29 cellular contexts compared by ENCODE assay signal in the genomic region with DNA sequence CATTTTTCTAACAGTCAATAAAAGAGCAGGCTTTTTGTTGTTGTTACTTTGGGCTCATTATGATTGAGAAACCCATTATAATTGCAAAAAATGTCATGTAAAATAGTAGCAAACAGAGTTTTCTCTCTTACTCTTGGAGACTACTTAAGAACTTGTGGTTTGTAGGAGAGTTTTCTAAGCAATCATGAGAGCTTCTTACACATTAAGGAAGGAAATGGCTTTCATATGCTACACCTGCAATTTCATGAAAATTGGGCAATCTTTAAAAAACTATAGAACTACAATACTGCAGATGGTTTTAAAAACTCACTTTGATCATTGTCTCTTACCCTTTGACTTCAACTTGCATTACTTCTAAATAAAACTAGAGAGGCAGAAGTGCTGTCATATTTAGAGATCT.
"Had no signal": no experiment of that assay in that cellular context is flagged by ENCODE, and none has a peak within 500 bp of the region (broad histone marks: within the 10 kb centered on the region; RNA-seq: fewer than 3 reads in every experiment).

No MANE protein-coding gene starts in this region.

- H3K4me1 ChIP-seq: breast epithelium, colonic mucosa had no signal

- ATAC-seq: activated CD8-positive, alpha-beta memory T cell treated with anti-CD3 and anti-CD28 coated beads, Interleukin-2, amount 10 ng/mL, durations not matched to agents 7 days and 5 days; PC-3; T-helper 17 cell had no signal

- H3K27ac ChIP-seq: breast epithelium, colonic mucosa had no signal

- H3K27me3 ChIP-seq: breast epithelium, colonic mucosa, MG63 had no signal

- H3K36me3 ChIP-seq: breast epithelium, colonic mucosa, MG63 had no signal

- H3K9me3 Mint-ChIP-seq: activated B cell treated with CpG ODN at 0.5 μM for 24 hours; activated CD4-positive, alpha-beta T cell treated with anti-CD3 and anti-CD28 coated beads, Interleukin-2, amount 10 ng/mL, durations not matched to agents 24 days and 14 days; activated naive CD4-positive, alpha-beta T cell treated with anti-CD3 and anti-CD28 coated beads, Interleukin-2, amount 50 U/mL, for 24 hours; activated T-cell treated with anti-CD3 and anti-CD28 coated beads, Interleukin-2, amount 50 U/mL, for 24 hours; activated T-helper 1 cell treated with anti-CD3 and anti-CD28 coated beads, Interleukin-12 subunit alpha, Interleukin-12 subunit beta, Interleukin-2, Interleukin-4 antibody, amounts not matched to agents 30 ng/mL and 10 ng/mL and 1 ng/mL, durations not matched to agents 14 hours and 24 hours and 36 hours had no signal

- H3K4me1 Mint-ChIP-seq: activated B cell treated with CpG ODN at 0.5 μM for 24 hours; activated CD4-positive, alpha-beta T cell treated with anti-CD3 and anti-CD28 coated beads, Interleukin-2, amount 10 ng/mL, durations not matched to agents 24 days and 14 days; activated CD8-positive, alpha-beta memory T cell treated with anti-CD3 and anti-CD28 coated beads, Interleukin-2, amount 10 ng/mL, durations not matched to agents 7 days and 5 days; activated naive CD4-positive, alpha-beta T cell treated with anti-CD3 and anti-CD28 coated beads, Interleukin-2, amount 50 U/mL, for 24 hours; T-helper 17 cell had no signal

- DNase-seq: activated B cell treated with CpG ODN at 0.5 μM for 24 hours; activated CD4-positive, alpha-beta T cell treated with anti-CD3 and anti-CD28 coated beads for 1 hour; activated CD4-positive, alpha-beta T cell treated with anti-CD3 and anti-CD28 coated beads, Interleukin-2, amount 10 ng/mL, durations not matched to agents 24 days and 14 days; activated CD4-positive, alpha-beta T cell treated with anti-CD3 and anti-CD28 coated beads, Interleukin-2, amount 50 U/mL, for 48 hours; activated CD8-positive, alpha-beta memory T cell treated with anti-CD3 and anti-CD28 coated beads, Interleukin-2, amount 10 ng/mL, durations not matched to agents 7 days and 5 days; activated effector memory CD4-positive, alpha-beta T cell treated with Interleukin-2 at 50 U/mL for 16 hours; activated naive CD4-positive, alpha-beta T cell; activated T-cell treated with anti-CD3 and anti-CD28 coated beads, Interleukin-2, amount 50 U/mL, for 24 hours; aorta; caudate nucleus; colonic mucosa; MG63; MV-4-11; NCI-H1105; NCI-H146; NCI-H187 treated with DMSO at 0.1 percent for 48 hours; NCI-H2081 treated with DMSO at 0.1 percent for 48 hours; NCI-H2171; NCI-H2227 treated with DMSO at 0.1 percent for 48 hours; NCI-H446 treated with DMSO at 0.1 percent for 48 hours; NCI-H524 treated with DMSO at 0.1 percent for 48 hours; NCI-H774; PC-3; SHP77 treated with DMSO at 0.1 percent for 48 hours; T-helper 17 cell; T-helper 9 cell had no signal

- H3K4me3 Mint-ChIP-seq: activated B cell treated with CpG ODN at 0.5 μM for 24 hours; activated CD4-positive, alpha-beta T cell treated with anti-CD3 and anti-CD28 coated beads, Interleukin-2, amount 10 ng/mL, durations not matched to agents 24 days and 14 days; activated CD8-positive, alpha-beta memory T cell treated with anti-CD3 and anti-CD28 coated beads, Interleukin-2, amount 10 ng/mL, durations not matched to agents 7 days and 5 days; activated naive CD4-positive, alpha-beta T cell treated with anti-CD3 and anti-CD28 coated beads, Interleukin-2, amount 50 U/mL, for 24 hours; activated T-cell treated with anti-CD3 and anti-CD28 coated beads, Interleukin-2, amount 50 U/mL, for 24 hours; activated T-helper 1 cell treated with anti-CD3 and anti-CD28 coated beads, Interleukin-12 subunit alpha, Interleukin-12 subunit beta, Interleukin-2, Interleukin-4 antibody, amounts not matched to agents 30 ng/mL and 10 ng/mL and 1 ng/mL, durations not matched to agents 14 hours and 24 hours and 36 hours; T-helper 17 cell had no signal

- H3K36me3 Mint-ChIP-seq: activated CD8-positive, alpha-beta memory T cell treated with anti-CD3 and anti-CD28 coated beads, Interleukin-2, amount 10 ng/mL, durations not matched to agents 7 days and 5 days; activated naive CD4-positive, alpha-beta T cell treated with anti-CD3 and anti-CD28 coated beads, Interleukin-2, amount 50 U/mL, for 24 hours had no signal

- H3K27me3 Mint-ChIP-seq: activated B cell treated with CpG ODN at 0.5 μM for 24 hours; activated CD4-positive, alpha-beta T cell treated with anti-CD3 and anti-CD28 coated beads, Interleukin-2, amount 10 ng/mL, durations not matched to agents 24 days and 14 days; activated CD8-positive, alpha-beta memory T cell treated with anti-CD3 and anti-CD28 coated beads, Interleukin-2, amount 10 ng/mL, durations not matched to agents 7 days and 5 days; activated naive CD4-positive, alpha-beta T cell treated with anti-CD3 and anti-CD28 coated beads, Interleukin-2, amount 50 U/mL, for 24 hours; activated T-cell treated with anti-CD3 and anti-CD28 coated beads, Interleukin-2, amount 50 U/mL, for 24 hours; T-helper 17 cell had no signal

- H3K4me3 ChIP-seq: breast epithelium, colonic mucosa, MG63 had no signal

- H3K27ac Mint-ChIP-seq: activated B cell treated with CpG ODN at 0.5 μM for 24 hours; activated CD4-positive, alpha-beta T cell treated with anti-CD3 and anti-CD28 coated beads, Interleukin-2, amount 10 ng/mL, durations not matched to agents 24 days and 14 days; activated CD8-positive, alpha-beta memory T cell treated with anti-CD3 and anti-CD28 coated beads, Interleukin-2, amount 10 ng/mL, durations not matched to agents 7 days and 5 days; activated naive CD4-positive, alpha-beta T cell treated with anti-CD3 and anti-CD28 coated beads, Interleukin-2, amount 50 U/mL, for 24 hours; activated T-cell treated with anti-CD3 and anti-CD28 coated beads, Interleukin-2, amount 50 U/mL, for 24 hours; activated T-helper 1 cell treated with anti-CD3 and anti-CD28 coated beads, Interleukin-12 subunit alpha, Interleukin-12 subunit beta, Interleukin-2, Interleukin-4 antibody, amounts not matched to agents 30 ng/mL and 10 ng/mL and 1 ng/mL, durations not matched to agents 14 hours and 24 hours and 36 hours; T-helper 17 cell had no signal

- H3K9me3 ChIP-seq: breast epithelium, colonic mucosa, MG63 had no signal
